Comparison of ENCODE assay signal across 19 cellular contexts in the genomic region with DNA sequence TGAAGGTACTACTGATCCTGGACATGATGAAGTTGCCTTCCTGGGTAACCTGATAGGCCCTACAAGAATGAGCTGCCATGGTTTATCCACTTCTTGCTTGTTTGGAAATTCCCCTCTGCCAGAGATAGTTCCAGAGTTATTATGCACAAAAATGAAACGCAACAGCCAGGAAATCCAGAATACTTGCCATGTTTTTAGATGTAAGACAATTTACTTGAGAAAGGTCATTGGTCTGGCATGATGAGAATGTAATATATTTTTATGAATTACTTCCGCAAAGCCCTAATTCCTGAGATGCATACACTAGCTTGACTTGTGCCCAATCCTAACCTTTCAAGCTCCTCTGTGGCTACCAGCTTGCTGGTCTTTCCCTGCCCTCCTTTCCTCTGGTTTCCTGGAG. TPM values are rescaled to one million over a fixed set of nuclear protein-coding genes. Genes with fewer than 3 reads are reported as not detected.
A peak's percentile ranks its signal among the peaks of the same experiment; 100 is the strongest.
DNase-seq lines count a peak whose midpoint lies in the region; ATAC-seq, FAIRE-seq and TF ChIP-seq lines count a peak whose summit lies in the region.
"Had no signal": no experiment of that assay in that cellular context is flagged by ENCODE, and none has a peak within 500 bp of the region (broad histone marks: within the 10 kb centered on the region; RNA-seq: fewer than 3 reads in every experiment).

No MANE protein-coding gene starts in this region.

- CTCF ChIA-PET in H1 (lab: Charles Lee; ENCODE audit: partially characterized antibody): interaction anchor here (0.6 to 1.9 kb wide), 2 partner anchors 61 to 311 kb away, joined by 3 to 6 read pairs; no protein-coding TSS in a partner anchor

- H3K14ac ChIP-seq in H1 (ENCODE audit: insufficient read length): no peak overlapping the region

- H3K36me3 Mint-ChIP-seq in osteocyte (ENCODE audit: unreplicated experiment): peaks cover 2% of the 10 kb centered on the region
- H3K36me3 Mint-ChIP-seq: type B pancreatic cell had no signal

- H4K91ac ChIP-seq in H1 (replicated peaks; ENCODE audit: insufficient read length, low read length): no peak overlapping the region

- H4K5ac ChIP-seq in H1 (ENCODE audit: insufficient read length, low read depth, low read length) (no peak overlapping the region), mesendoderm (ENCODE audit: low read length) (no peak overlapping the region)

- 88% methylated on average over 2 of the region's 2 CpGs; no CpG with 5 or more reads in 1 of the 2 experiments for WGBS in H1 (ENCODE audit: extremely low coverage in 1 of 2, insufficient coverage in 1 of 2, insufficient read length in 1 of 2, insufficient replicate concordance in 2 of 2, low coverage in 1 of 2, low lambda C conversion rate in 2 of 2, missing lambda C conversion rate in 1 of 2), 2 experiments
- WGBS in mesendoderm (ENCODE audit: extremely low coverage, insufficient coverage, low lambda C conversion rate): no CpG with 5 or more reads among the region's 2 CpGs

- FAIRE-seq in H1 (lab: Jason Lieb, UNC) (no peak), GM12892 (lab: Jason Lieb, UNC) (no peak)
- FAIRE-seq: TTC549 had no signal

- H3K18ac ChIP-seq in H1 (ENCODE audit: extremely low read depth, low read length) (no peak overlapping the region), mesendoderm (ENCODE audit: low read length) (no peak overlapping the region)

- H3K4ac ChIP-seq in H1 (replicated peaks; ENCODE audit: insufficient read length, low read depth, low read length) (no peak overlapping the region), mesendoderm (ENCODE audit: low read depth, low read length) (no peak overlapping the region)

- no peak for TF ChIP-seq RAD21 in H1 (IDR thresholded peaks at IDR 0.05 in 1 of 2, conservative IDR thresholded peaks at IDR 0.05 in 1 of 2; ENCODE audit: low read depth in 2 of 2, low read length in 2 of 2)

- H3K9ac ChIP-seq in H1 (replicated peaks in 1 of 4; ENCODE audit: extremely low read depth in 1 of 4, low read depth in 3 of 4, low read length in 3 of 4) (no peak overlapping the region), mesendoderm (ENCODE audit: low read length) (no peak overlapping the region)

- H3K79me1 ChIP-seq in H1 (ENCODE audit: low read depth, low read length) (no peaks in the 10 kb centered on the region), mesendoderm (ENCODE audit: low read length) (no peaks in the 10 kb centered on the region)

- no peaks in the 10 kb centered on the region for H4K20me1 ChIP-seq in H1 (replicated peaks in 1 of 2; ENCODE audit: control insufficient read depth in 1 of 2, insufficient read depth in 2 of 2, low read length in 2 of 2)

- H2BK120ac ChIP-seq in H1 (replicated peaks; ENCODE audit: low read depth, low read length) (no peak overlapping the region), mesendoderm (ENCODE audit: low read depth, low read length) (no peak overlapping the region)

- POLR2A ChIA-PET in H1 (lab: Charles Lee; ENCODE audit: partially characterized antibody): no interaction called here

- DNase-seq in EL (peak; percentile 89), RPMI7951 (ENCODE audit: low read depth) (peak; percentile 21), H1 (ENCODE audit: low read depth in 1 of 2, low spot score in 2 of 2) (no peak), osteocyte (ENCODE audit: extremely low spot score, unreplicated experiment) (no peak), GM12892 (ENCODE audit: insufficient read length) (no peak), germinal center (ENCODE audit: low spot score) (no peak), mesendoderm (no peak)
- DNase-seq: activated CD4-positive, alpha-beta T cell treated with anti-CD3 and anti-CD28 coated beads for 36 hours; DND-41; gastrocnemius medialis; posterior cingulate gyrus had no signal

- peaks cover 51% of the 10 kb centered on the region for H3K4me1 Mint-ChIP-seq in osteocyte (ENCODE audit: unreplicated experiment)
- H3K4me1 Mint-ChIP-seq: activated CD4-positive, alpha-beta T cell treated with anti-CD3 and anti-CD28 coated beads for 36 hours had no signal

- no peak overlapping the region for H2BK12ac ChIP-seq in H1 (ENCODE audit: low read depth, low read length)

- peaks cover 0 to 3% of the 10 kb centered on the region in 2 experiments; a peak in 1 of 4 replicates for H3K9me3 ChIP-seq in H1 (ENCODE audit: insufficient read depth in 2 of 2, low read depth in 1 of 2, low read length in 1 of 2)

- TF ChIP-seq CTCF in H1 (IDR thresholded peaks at IDR 0.05; ENCODE audit: control extremely low read depth in 1 of 3, insufficient read depth in 1 of 3, low read depth in 1 of 3, low read length in 3 of 3) (no peak), osteocyte (IDR thresholded peaks at IDR 0.05) (no peak)

- H2BK20ac ChIP-seq in H1 (ENCODE audit: low read length): no peak overlapping the region

- H3K27ac ChIP-seq in H1 (ENCODE audit: low read depth, low read length): no peak overlapping the region
- H3K27ac ChIP-seq in mesendoderm (ENCODE audit: low read depth, low read length): no peak overlapping the region
- H3K27ac ChIP-seq: epithelial cell of prostate, gastrocnemius medialis had no signal

- no peak overlapping the region for H3K4me3 ChIP-seq in H1 (ENCODE audit: extremely low read depth in 1 of 4, insufficient read depth in 2 of 4, low read depth in 3 of 4, low read length in 4 of 4)
- no peak overlapping the region for H3K4me3 ChIP-seq in mesendoderm (ENCODE audit: low read length)
- H3K4me3 ChIP-seq: gastrocnemius medialis had no signal

- H3K56ac ChIP-seq in H1 (replicated peaks; ENCODE audit: insufficient read length, low read depth, low read length) (no peak overlapping the region), mesendoderm (ENCODE audit: low read length) (no peak overlapping the region)

- H3K36me3 ChIP-seq in H1 (ENCODE audit: control insufficient read depth in 2 of 4, insufficient read depth in 4 of 4, low read length in 3 of 4): no peaks in the 10 kb centered on the region
- H3K36me3 ChIP-seq in mesendoderm (ENCODE audit: control insufficient read depth, insufficient read depth, low read length): no peaks in the 10 kb centered on the region
- H3K36me3 ChIP-seq: gastrocnemius medialis had no signal

- peak overlapping the region; percentile 58; the same call in 1 of the 2 replicates for H2AFZ ChIP-seq in H1 (ENCODE audit: low read length)

- H3K23ac ChIP-seq in H1 (ENCODE audit: insufficient read length) (no peak overlapping the region), mesendoderm (ENCODE audit: low read length) (no peak overlapping the region)

- H3K27me3 Mint-ChIP-seq in osteocyte (ENCODE audit: unreplicated experiment): no peaks in the 10 kb centered on the region
- H3K27me3 Mint-ChIP-seq: activated CD4-positive, alpha-beta T cell treated with anti-CD3 and anti-CD28 coated beads for 36 hours; activated naive CD8-positive, alpha-beta T cell; B cell had no signal

- TF ChIP-seq POLR2A in H1 (IDR thresholded peaks at IDR 0.05; ENCODE audit: control extremely low read depth in 1 of 2, low read depth in 2 of 2, low read length in 2 of 2): no peak
- TF ChIP-seq POLR2A in GM12892 (IDR thresholded peaks at IDR 0.05; ENCODE audit: low read depth, low read length): no peak

- H2BK5ac ChIP-seq in H1 (ENCODE audit: low read depth, low read length) (no peak overlapping the region), mesendoderm (ENCODE audit: low read length) (no peak overlapping the region)

- H3K79me2 ChIP-seq in H1 (ENCODE audit: control insufficient read depth in 1 of 2, insufficient read depth in 2 of 2, low read length in 2 of 2): no peaks in the 10 kb centered on the region
- no peaks in the 10 kb centered on the region for H3K79me2 ChIP-seq in mesendoderm (ENCODE audit: control insufficient read depth, insufficient read depth, low read length)

- H3K4me2 ChIP-seq in H1 (ENCODE audit: insufficient read depth in 1 of 2, low read depth in 2 of 2, low read length in 2 of 2) (no peak overlapping the region), mesendoderm (ENCODE audit: low read length) (no peak overlapping the region)

- peak overlapping the region; percentile 56 for H3K27ac Mint-ChIP-seq in osteocyte (ENCODE audit: unreplicated experiment)
- H3K27ac Mint-ChIP-seq: activated CD4-positive, alpha-beta T cell treated with anti-CD3 and anti-CD28 coated beads for 36 hours; activated naive CD8-positive, alpha-beta T cell; B cell; stimulated activated naive CD8-positive, alpha-beta T cell treated with anti-CD3 and anti-CD28 coated beads, Interleukin-15, Interleukin-2, amounts not matched to agents 100 ng/mL and 50 ng/mL, for 24 hours; type B pancreatic cell had no signal

- H3K27me3 ChIP-seq in H1 (replicated peaks in 1 of 4; ENCODE audit: control insufficient read depth in 3 of 4, extremely low read depth in 1 of 4, insufficient read depth in 3 of 4, low read length in 3 of 4) (no peaks in the 10 kb centered on the region), mesendoderm (ENCODE audit: insufficient read depth, low read length, poor library complexity) (no peaks in the 10 kb centered on the region)
- H3K27me3 ChIP-seq: gastrocnemius medialis had no signal

- H2BK15ac ChIP-seq in H1 (ENCODE audit: low read length): no peak overlapping the region
- no peak overlapping the region for H2BK15ac ChIP-seq in mesendoderm (replicated peaks; ENCODE audit: low read depth)

- no peak overlapping the region for H3K4me3 Mint-ChIP-seq in osteocyte (ENCODE audit: unreplicated experiment)
- H3K4me3 Mint-ChIP-seq: activated CD4-positive, alpha-beta T cell treated with anti-CD3 and anti-CD28 coated beads for 36 hours; activated naive CD8-positive, alpha-beta T cell; B cell; nephron; stimulated activated naive CD8-positive, alpha-beta T cell treated with anti-CD3 and anti-CD28 coated beads, Interleukin-15, Interleukin-2, amounts not matched to agents 100 ng/mL and 50 ng/mL, for 24 hours; type B pancreatic cell had no signal

- H2AK5ac ChIP-seq in H1 (ENCODE audit: low read depth, low read length) (no peak overlapping the region), mesendoderm (ENCODE audit: low read length) (no peak overlapping the region)

- H4K8ac ChIP-seq in H1 (ENCODE audit: extremely low read depth, insufficient read depth, low read length) (no peak overlapping the region), mesendoderm (ENCODE audit: low read depth, low read length) (no peak overlapping the region)

- H3K23me2 ChIP-seq in H1 (ENCODE audit: low read depth, low read length): no peaks in the 10 kb centered on the region

- H3K4me1 ChIP-seq in H1 (replicated peaks in 1 of 4; ENCODE audit: control insufficient read depth in 3 of 4, insufficient read depth in 4 of 4, low read length in 3 of 4): no peaks in the 10 kb centered on the region
- H3K4me1 ChIP-seq in mesendoderm (ENCODE audit: control insufficient read depth, low read depth, low read length): no peaks in the 10 kb centered on the region
- H3K4me1 ChIP-seq: gastrocnemius medialis had no signal

- ATAC-seq in HG02884 (IDR thresholded peaks at IDR 0.05; ENCODE audit: unreplicated experiment): no peak
- ATAC-seq: activated CD4-positive, alpha-beta T cell treated with anti-CD3 and anti-CD28 coated beads for 36 hours; gastrocnemius medialis had no signal

- peaks cover 13% of the 10 kb centered on the region for H3K9me3 Mint-ChIP-seq in osteocyte (ENCODE audit: unreplicated experiment)
- H3K9me3 Mint-ChIP-seq: type B pancreatic cell had no signal

- no peak for TF ChIP-seq EP300 in H1 (IDR thresholded peaks at IDR 0.05; ENCODE audit: borderline replicate concordance in 1 of 2, low read depth in 2 of 2, low read length in 2 of 2)

RNA-seq across cellular contexts. Expression of gene NT5E, which starts 27.9 kb away (rescaled TPM):
- 395 and 427 TPM in 2 replicates for total RNA-seq in RPMI7951 (2014; rRNA removed; shearing (Covaris generic))
- total RNA-seq in H1 (2021; fragmentation: NEBNext Ultra II Directional; extraction: Animal tissue kit (Norgen Biotek cat#: 25700)): 1.1 and 1.5 TPM in 2 replicates
- 0.74 and 1.3 TPM in 2 replicates for polyA plus RNA-seq in H1 (2011; rRNA removed)
- 0.61 TPM for polyA plus RNA-seq in H1 (2011; cell fraction: cytosol; rRNA removed)
- polyA plus RNA-seq in H1 (2011; cell fraction: nucleus; rRNA removed): 1.7 TPM
- 0.68 to 1.6 TPM (median 0.88 TPM) in 4 replicates for polyA plus RNA-seq in H1 (2012, experiment 1 of 2)
- polyA plus RNA-seq in H1 (2012, experiment 2 of 2): 0.22 TPM
- polyA plus RNA-seq in H1 (2013, experiment 1 of 2): 3.0 TPM
- 3.1 TPM for polyA plus RNA-seq in H1 (2013, experiment 2 of 2)
- 0.38 and 2.9 TPM in 2 replicates for polyA minus RNA-seq in H1 (2011; rRNA and poly(A)+ RNA removed)
- not detected for polyA minus RNA-seq in H1 (2011; cell fraction: cytosol; rRNA and poly(A)+ RNA removed)
- 1.3 TPM for polyA minus RNA-seq in H1 (2011; cell fraction: nucleus; rRNA and poly(A)+ RNA removed)
- total RNA-seq in osteocyte: 193 and 197 TPM in 2 replicates
- 7.3 TPM for polyA plus RNA-seq in GM12892 (2012; ENCODE audit: missing spikeins)
- polyA plus RNA-seq in mesendoderm (2013, experiment 1 of 2): 0.62 TPM
- polyA plus RNA-seq in mesendoderm (2013, experiment 2 of 2): 0.50 TPM

Comparison
In these comparisons a context has a peak if more than half of its experiments do, and no peak if none do; other contexts are left out.
1. DNase-seq: peak in EL (single experiment) and RPMI7951 (single experiment); none in H1 (0 of 2), osteocyte (single experiment), GM12892 (single experiment), germinal center (single experiment) and mesendoderm (single experiment).
2. RNA of gene NT5E, which starts 27.9 kb away (total RNA-seq): 395 to 427 TPM in RPMI7951 and 193 to 197 TPM in osteocyte; 1.1 to 1.5 TPM in H1; every median in the first group is over 10 times any median in the second.